Comparison of ENCODE assay signal across 1 cellular context in genomic region chr17:79011451-79012147, GRCh38.
TF ChIP-seq lines count a peak whose summit lies in the region.

No MANE protein-coding gene starts in this region.

TF ChIP-seq in K562, 482 proteins besides CTCF, POLR2A, EP300 and RAD21 (continued from another document and continues in another):
- TF ChIP-seq RREB1 (CRISPR knock-in tag; IDR thresholded peaks at IDR 0.05) (peak; percentile 99), SIN3B (IDR thresholded peaks at IDR 0.05; ENCODE audit: low read depth) (no peak), IRF9 (tag; IDR thresholded peaks at IDR 0.05) (peak; percentile 95), TEAD2 (tag; IDR thresholded peaks at IDR 0.05) (peak; percentile 85), ZNF75A (CRISPR knock-in tag; IDR thresholded peaks at IDR 0.05) (peak; percentile 91), THRAP3 (IDR thresholded peaks at IDR 0.05; ENCODE audit: borderline replicate concordance) (no peak), BRF2 (IDR thresholded peaks at IDR 0.05; ENCODE audit: borderline replicate concordance, insufficient read depth, insufficient read length) (no peak), FUS (optimal IDR thresholded peaks at IDR 0.05; ENCODE audit: low read depth, low read length) (no peak), POLR2AphosphoS5 (IDR thresholded peaks at IDR 0.05; ENCODE audit: control insufficient read depth, insufficient read depth, low read depth, low read length) (no peak), TCF7L2 (IDR thresholded peaks at IDR 0.05; ENCODE audit: low read depth, low read length) (no peak), CXXC5 (CRISPR knock-in tag; IDR thresholded peaks at IDR 0.05) (peak; percentile 99), BCOR (IDR thresholded peaks at IDR 0.05) (no peak), HNRNPLL (IDR thresholded peaks at IDR 0.05; ENCODE audit: low read depth, low read length, poor library complexity, severe bottlenecking) (no peak), ZNF79 (CRISPR knock-in tag; IDR thresholded peaks at IDR 0.05; ENCODE audit: low read depth) (peak; percentile 99), ZNF695 (CRISPR knock-in tag; IDR thresholded peaks at IDR 0.05) (no peak), SMC3 (conservative IDR thresholded peaks at IDR 0.05; ENCODE audit: insufficient read depth, low read depth, low read length) (no peak), TBP (optimal IDR thresholded peaks at IDR 0.05; ENCODE audit: low read depth, low read length) (no peak), NR4A1 (CRISPR knock-in tag; IDR thresholded peaks at IDR 0.05) (peak; percentile 56; the same call in 1 of the 2 replicates), NR4A1 (tag; IDR thresholded peaks at IDR 0.05) (peak; percentile 96), SRSF1 (IDR thresholded peaks at IDR 0.05; ENCODE audit: low read depth, low read length) (no peak), ELK1 (CRISPR knock-in tag; IDR thresholded peaks at IDR 0.05) (no peak), ZNF41 (CRISPR knock-in tag; conservative IDR thresholded peaks at IDR 0.05) (peak; percentile 97), ESRRA (IDR thresholded peaks at IDR 0.05; ENCODE audit: borderline replicate concordance, low read depth) (peak; percentile 98), ZNF444 (CRISPR knock-in tag; IDR thresholded peaks at IDR 0.05) (peak; percentile 90), ZNF639 (CRISPR knock-in tag; conservative IDR thresholded peaks at IDR 0.05 in 1 of 2, IDR thresholded peaks at IDR 0.05 in 1 of 2) (peak in 1 of 2 experiments; percentile 97; a peak in 2 of 4 replicates), ZBTB33 (CRISPR knock-in tag; IDR thresholded peaks at IDR 0.05) (no peak), HNRNPL (IDR thresholded peaks at IDR 0.05; ENCODE audit: low read depth, low read length) (no peak), C11orf30 (IDR thresholded peaks at IDR 0.05; ENCODE audit: low read depth) (no peak), E2F1 (CRISPR knock-in tag; IDR thresholded peaks at IDR 0.05) (no peak), ATF3 (IDR thresholded peaks at IDR 0.05) (peak; percentile 77), ATF3 (CRISPR knock-in tag; conservative IDR thresholded peaks at IDR 0.05) (no peak), ZNF584 (CRISPR knock-in tag; IDR thresholded peaks at IDR 0.05; ENCODE audit: low read depth) (peak; percentile 100), ZNF165 (CRISPR knock-in tag; IDR thresholded peaks at IDR 0.05; ENCODE audit: borderline replicate concordance) (peak; percentile 96), CREB1 (IDR thresholded peaks at IDR 0.05) (no peak), CREB1 (CRISPR knock-in tag; IDR thresholded peaks at IDR 0.05) (no peak), ZNF655 (CRISPR knock-in tag; IDR thresholded peaks at IDR 0.05) (peak; percentile 58; the same call in 1 of the 2 replicates), TFAP4 (CRISPR knock-in tag; IDR thresholded peaks at IDR 0.05; ENCODE audit: borderline replicate concordance) (no peak), ZNF140 (CRISPR knock-in tag; IDR thresholded peaks at IDR 0.05) (peak; percentile 93; the same call in 1 of the 2 replicates), RAD51 (IDR thresholded peaks at IDR 0.05; ENCODE audit: borderline replicate concordance, low read depth) (no peak), TAF7 (tag; IDR thresholded peaks at IDR 0.05) (peak; percentile 91), PKNOX1 (IDR thresholded peaks at IDR 0.05) (no peak), ZNF696 (CRISPR knock-in tag; conservative IDR thresholded peaks at IDR 0.05) (0 out of 2 replicates have a peak, but pooled peaks have one; percentile 77), SAP30 (IDR thresholded peaks at IDR 0.05; ENCODE audit: borderline replicate concordance, insufficient read depth, low read depth, low read length, poor library complexity, severe bottlenecking) (no peak), MECOM (CRISPR knock-in tag; IDR thresholded peaks at IDR 0.05) (peak; percentile 98)
